25 cellular contexts compared by ENCODE assay signal in the genomic region with DNA sequence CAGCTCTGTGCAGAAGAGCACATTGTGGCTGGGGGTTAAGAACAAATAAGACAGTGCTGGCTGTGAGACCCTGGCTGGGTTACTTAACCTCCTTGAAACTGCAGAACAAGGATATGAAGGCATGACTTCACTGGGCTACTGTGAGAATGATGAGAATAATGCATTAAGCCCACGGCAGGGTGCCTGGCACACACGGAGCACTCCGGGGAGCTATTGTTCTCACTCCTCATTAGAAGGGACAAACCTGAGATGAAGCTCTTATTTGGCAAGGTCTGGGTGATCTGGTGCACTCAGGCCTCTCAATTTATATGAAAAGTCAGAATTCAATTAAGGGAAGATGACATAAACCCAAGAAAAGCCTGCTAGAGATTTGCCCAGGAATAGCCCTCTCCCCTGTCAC.
"Had no signal": no experiment of that assay in that cellular context is flagged by ENCODE, and none has a peak within 500 bp of the region (broad histone marks: within the 10 kb centered on the region; RNA-seq: fewer than 3 reads in every experiment).

No MANE protein-coding gene starts in this region.

- H3K27me3 ChIP-seq: adrenal gland, ascending aorta, brain microvascular endothelial cell, transverse colon had no signal

- H3K9me3 Mint-ChIP-seq: activated T-cell treated with anti-CD3 and anti-CD28 coated beads, Interleukin-2, amount 50 U/mL, for 4 hours; activated T-helper 2 cell treated with anti-CD3 and anti-CD28 coated beads, Interferon-gamma antibody, Interleukin-2, Interleukin-4, amounts not matched to agents 10 μg/mL and 5 μg/mL and 100 μg/mL, durations not matched to agents 14 hours and 24 hours and 36 hours; dendritic cell treated with granulocyte-macrophage colony-stimulating factor and Interleukin-4, amounts not matched to agents 40 ng/mL and 50 ng/mL, for 4 days had no signal

- H3K27ac Mint-ChIP-seq: activated naive CD8-positive, alpha-beta T cell; activated T-helper 2 cell treated with anti-CD3 and anti-CD28 coated beads, Interferon-gamma antibody, Interleukin-2, Interleukin-4, amounts not matched to agents 10 μg/mL and 5 μg/mL and 100 μg/mL, durations not matched to agents 14 hours and 24 hours and 36 hours; memory B cell; naive B cell; stimulated activated naive B cell treated with anti-CD40 and anti-IgM and Interleukin-4, amounts not matched to agents 10 μg/mL and 1 μg/mL and 100 μg/mL, for 72 hours had no signal

- H3K36me3 ChIP-seq: adrenal gland, ascending aorta, brain microvascular endothelial cell, transverse colon, uterus had no signal

- H3K4me1 ChIP-seq: adrenal gland, ascending aorta, transverse colon, uterus had no signal

- H3K27me3 Mint-ChIP-seq: activated naive CD8-positive, alpha-beta T cell had no signal

- H3K36me3 Mint-ChIP-seq: activated naive CD8-positive, alpha-beta T cell; naive B cell had no signal

- H3K4me3 Mint-ChIP-seq: activated naive CD8-positive, alpha-beta T cell; activated T-cell treated with anti-CD3 and anti-CD28 coated beads, Interleukin-2, amount 50 U/mL, for 4 hours; dendritic cell treated with granulocyte-macrophage colony-stimulating factor and Interleukin-4, amounts not matched to agents 40 ng/mL and 50 ng/mL, for 4 days; memory B cell; naive B cell; neural crest cell; stimulated activated naive B cell treated with anti-CD40 and anti-IgM and Interleukin-4, amounts not matched to agents 10 μg/mL and 1 μg/mL and 100 μg/mL, for 72 hours had no signal

- H3K27ac ChIP-seq: adrenal gland, ascending aorta, brain microvascular endothelial cell, transverse colon, uterus had no signal

- H3K4me3 ChIP-seq: adrenal gland, ascending aorta, transverse colon, uterus had no signal

- H3K9me3 ChIP-seq: adrenal gland, ascending aorta, transverse colon, uterus had no signal

- ATAC-seq: activated T-cell treated with anti-CD3 and anti-CD28 coated beads, Interleukin-2, amount 50 U/mL, for 4 hours; left colon; stimulated activated naive B cell treated with anti-CD40 and anti-IgM and Interleukin-4, amounts not matched to agents 10 μg/mL and 1 μg/mL and 100 μg/mL, for 72 hours had no signal

- DNase-seq: activated CD4-positive, alpha-beta T cell treated with anti-CD3 and anti-CD28 coated beads for 4 hours; activated CD4-positive, alpha-beta T cell treated with anti-CD3 and anti-CD28 coated beads, Interleukin-2, amount 50 U/mL, for 48 hours; activated CD4-positive, CD25-positive, alpha-beta regulatory T cell; activated CD8-positive, alpha-beta memory T cell treated with anti-CD3 and anti-CD28 coated beads, Interleukin-2, amount 50 U/mL, for 48 hours; activated naive CD4-positive, alpha-beta T cell; activated T-cell treated with anti-CD3 and anti-CD28 coated beads, Interleukin-2, amount 50 U/mL, for 4 hours; adrenal gland; brain microvascular endothelial cell; effector CD4-positive, alpha-beta T cell; erythroblast; foreskin fibroblast; left colon; naive B cell; posterior cingulate gyrus; stimulated activated CD4-positive, alpha-beta T cell treated with anti-CD3 and anti-CD28 coated beads, Interleukin-2, amount 100 ng/mL, for 48 hours; stimulated activated CD8-positive, alpha-beta memory T cell treated with anti-CD3 and anti-CD28 coated beads, Interleukin-4, amount 100 ng/mL, for 48 hours; stimulated activated naive B cell treated with anti-CD40 and anti-IgM and Interleukin-4, amounts not matched to agents 10 μg/mL and 1 μg/mL and 100 μg/mL, for 72 hours; transverse colon; uterus had no signal
